15 cellular contexts compared by ENCODE assay signal in genomic region chr9:22010881-22011625, GRCh38. TPM values are rescaled to one million over a fixed set of nuclear protein-coding genes. Genes with fewer than 3 reads are reported as not detected.
DNase-seq lines count a peak whose midpoint lies in the region; TF ChIP-seq lines count a peak whose summit lies in the region.
"Had no signal": no experiment of that assay in that cellular context is flagged by ENCODE, and none has a peak within 500 bp of the region (broad histone marks: within the 10 kb centered on the region; RNA-seq: fewer than 3 reads in every experiment).

No MANE protein-coding gene starts in this region.

- no peak for TF ChIP-seq CTCF in Caco-2 (IDR thresholded peaks at IDR 0.05; ENCODE audit: insufficient read depth in 1 of 2, low read depth in 1 of 2, low read length in 1 of 2, severe bottlenecking in 1 of 2, unreplicated experiment in 1 of 2)
- TF ChIP-seq CTCF in coronary artery (IDR thresholded peaks at IDR 0.05) = no peak

- no peaks in the 10 kb centered on the region for H3K9me3 Mint-ChIP-seq in Caco-2 (ENCODE audit: unreplicated experiment)
- H3K9me3 Mint-ChIP-seq: mesothelial cell of epicardium; stimulated activated memory B cell treated with anti-CD40 and anti-IgM and Interleukin-4, amounts not matched to agents 10 μg/mL and 1 μg/mL and 100 μg/mL, for 72 hours had no signal

- intact Hi-C loops in Caco-2 (cut with micrococcal nuclease; ENCODE audit: unreplicated experiment) = no loop called here

- no peaks in the 10 kb centered on the region for H3K36me3 ChIP-seq in Caco-2 (ENCODE audit: control insufficient read depth, insufficient read depth, low read length)
- H3K36me3 ChIP-seq: ascending aorta had no signal

- no TSS peak for BruUV-seq in Caco-2 (replicated peaks; lab: Mats Ljungman, UMichigan)

- H3K4me3 Mint-ChIP-seq in Caco-2 (ENCODE audit: unreplicated experiment) = no peak overlapping the region
- H3K4me3 Mint-ChIP-seq: mesothelial cell of epicardium; stimulated activated memory B cell treated with anti-CD40 and anti-IgM and Interleukin-4, amounts not matched to agents 10 μg/mL and 1 μg/mL and 100 μg/mL, for 72 hours had no signal

- H3K4me3 ChIP-seq in Caco-2 (ENCODE audit: low read depth, low read length) (no peak overlapping the region), coronary artery (no peak overlapping the region)
- H3K4me3 ChIP-seq: ascending aorta had no signal

- H3K4me1 Mint-ChIP-seq in Caco-2 (ENCODE audit: low read depth, unreplicated experiment) = no peaks in the 10 kb centered on the region

- H3K9me3 ChIP-seq in Caco-2 = no peaks in the 10 kb centered on the region
- H3K9me3 ChIP-seq: ascending aorta had no signal

- peak in 1 of 2 experiments; percentile 16 for DNase-seq in Caco-2
- no peak for DNase-seq in HEK293T (ENCODE audit: extremely low spot score)
- DNase-seq in astrocyte of the hippocampus (ENCODE audit: low read depth, low spot score) = peak; percentile 75
- DNase-seq in islet precursor cell = peak; percentile 81
- DNase-seq in CD1c-positive myeloid dendritic cell (ENCODE audit: extremely low spot score) = no peak
- DNase-seq in stimulated activated naive CD4-positive, alpha-beta T cell treated with Interleukin-2 at 50 U/mL for 16 hours (lab: John Stamatoyannopoulos, UW) = no peak
- no peak for DNase-seq in coronary artery (ENCODE audit: low spot score)
- no peak for DNase-seq in DMS79 (lab: John Stamatoyannopoulos, UW)
- DNase-seq: HCEC 1CT had no signal

- CTCF ChIA-PET in Caco-2 (lab: Charles Lee) (no interaction called here), HEK293T (lab: Yijun Ruan, JAX) (no interaction called here)

- H3K27ac ChIP-seq in coronary artery = no peak overlapping the region
- H3K27ac ChIP-seq: ascending aorta, RWPE1 had no signal

- POLR2A ChIA-PET in Caco-2 (lab: Charles Lee) = no interaction called here
- POLR2A ChIA-PET in HEK293T (lab: Yijun Ruan, JAX) = interaction anchor here (1.0 to 1.1 kb wide), 2 partner anchors 15 to 113 kb away, joined by 3 to 4 read pairs; no protein-coding TSS in a partner anchor

- peaks cover 10% of the 10 kb centered on the region for H3K36me3 Mint-ChIP-seq in Caco-2 (ENCODE audit: insufficient read depth, unreplicated experiment)
- H3K36me3 Mint-ChIP-seq: stimulated activated memory B cell treated with anti-CD40 and anti-IgM and Interleukin-4, amounts not matched to agents 10 μg/mL and 1 μg/mL and 100 μg/mL, for 72 hours had no signal

- no peaks in the 10 kb centered on the region for H3K27me3 ChIP-seq in Caco-2 (replicated peaks; ENCODE audit: control insufficient read depth, insufficient read depth, low read length)
- H3K27me3 ChIP-seq: ascending aorta had no signal

- no peaks in the 10 kb centered on the region for H3K27me3 Mint-ChIP-seq in Caco-2 (ENCODE audit: insufficient read depth, unreplicated experiment)

- no peaks in the 10 kb centered on the region for H3K4me1 ChIP-seq in Caco-2

- peak overlapping the region; percentile 53 for H3K27ac Mint-ChIP-seq in Caco-2 (ENCODE audit: unreplicated experiment)
- H3K27ac Mint-ChIP-seq: mesothelial cell of epicardium; stimulated activated memory B cell treated with anti-CD40 and anti-IgM and Interleukin-4, amounts not matched to agents 10 μg/mL and 1 μg/mL and 100 μg/mL, for 72 hours had no signal

TF ChIP-seq in HEK293T, 16 proteins besides CTCF, POLR2A, EP300 and RAD21:
- no peak for TF ChIP-seq BHLHE40 (IDR thresholded peaks at IDR 0.05; ENCODE audit: borderline replicate concordance)
- no peak for TF ChIP-seq L3MBTL2 (conservative IDR thresholded peaks at IDR 0.05)
- no peak for TF ChIP-seq LEF1 (IDR thresholded peaks at IDR 0.05; ENCODE audit: borderline replicate concordance)
- no peak for TF ChIP-seq FOXM1 (IDR thresholded peaks at IDR 0.05; ENCODE audit: borderline replicate concordance)
- TF ChIP-seq PKNOX1 (IDR thresholded peaks at IDR 0.05) = peak; percentile 76
- no peak for TF ChIP-seq FOXA1 (IDR thresholded peaks at IDR 0.05)
- TF ChIP-seq ELF4 (IDR thresholded peaks at IDR 0.05) = no peak

RNA-seq across cellular contexts. Expression of gene CDKN2B, which starts 1.9 kb away (rescaled TPM):
- 7.6 and 8.2 TPM in 2 replicates for total RNA-seq in Caco-2 (2022)
- total RNA-seq: Daoy, NCI-H460 had no signal

RNA-seq across cellular contexts. Expression of gene CDKN2B-AS1, which starts 16.5 kb away (rescaled TPM):
- 1.2 and 2.1 TPM in 2 replicates for total RNA-seq in Caco-2 (2022)
- total RNA-seq: ascending aorta, Daoy, NCI-H460 had no signal

RNA-seq across cellular contexts. Expression of gene CDKN2A, which starts 16.9 kb away (rescaled TPM):
- total RNA-seq in Caco-2 (2022) = 46.6 and 48.0 TPM in 2 replicates
- total RNA-seq: Daoy, NCI-H460 had no signal

Comparison
In these comparisons a context has a peak if more than half of its experiments do, and no peak if none do; other contexts are left out.
1. DNase-seq: peak in astrocyte of the hippocampus (single experiment) and islet precursor cell (single experiment); none in HEK293T (single experiment), CD1c-positive myeloid dendritic cell (single experiment), stimulated activated naive CD4-positive, alpha-beta T cell treated with Interleukin-2 at 50 U/mL for 16 hours (single experiment), coronary artery (single experiment) and DMS79 (single experiment).